14 cellular contexts compared by ENCODE assay signal in genomic region chr2:127035212-127035611, GRCh38.
A peak's percentile ranks its signal among the peaks of the same experiment; 100 is the strongest.
DNase-seq lines count a peak whose midpoint lies in the region; ATAC-seq, FAIRE-seq and TF ChIP-seq lines count a peak whose summit lies in the region.
"Had no signal": no experiment of that assay in that cellular context is flagged by ENCODE, and none has a peak within 500 bp of the region (broad histone marks: within the 10 kb centered on the region; RNA-seq: fewer than 3 reads in every experiment).

No MANE protein-coding gene starts in this region.

- H3K27me3 Mint-ChIP-seq in GM23338 (ENCODE audit: insufficient read depth, low read depth, poor library complexity) (peaks cover 8% of the 10 kb centered on the region), T-helper 17 cell (peaks cover 16% of the 10 kb centered on the region)
- H3K27me3 Mint-ChIP-seq: stimulated activated memory B cell treated with anti-CD40 and anti-IgM and Interleukin-4, amounts not matched to agents 10 μg/mL and 1 μg/mL and 100 μg/mL, for 72 hours had no signal

- H3K27me3 ChIP-seq in GM23338 (ENCODE audit: insufficient read depth) (no peaks in the 10 kb centered on the region), HepG2 (ENCODE audit: control insufficient read depth in 1 of 2, insufficient read depth in 2 of 2, low read length in 2 of 2) (no peaks in the 10 kb centered on the region; a peak in 1 of 5 replicates), ascending aorta (no peaks in the 10 kb centered on the region)

- H3K9me3 ChIP-seq in HepG2 (ENCODE audit: low read length) (no peaks in the 10 kb centered on the region), T-helper 17 cell (ENCODE audit: control insufficient read depth, low read length, poor library complexity, severe bottlenecking) (no peaks in the 10 kb centered on the region), ascending aorta (no peaks in the 10 kb centered on the region)

- H3K79me2 ChIP-seq in GM23338 (replicated peaks; ENCODE audit: insufficient read depth) (no peaks in the 10 kb centered on the region), HepG2 (ENCODE audit: insufficient read depth, low read length) (no peaks in the 10 kb centered on the region)

- H3K36me3 ChIP-seq in GM23338 (ENCODE audit: insufficient read depth) (no peaks in the 10 kb centered on the region), HepG2 (replicated peaks in 1 of 2; ENCODE audit: control insufficient read depth in 1 of 2, insufficient read depth in 2 of 2, low read length in 2 of 2) (no peaks in the 10 kb centered on the region), ascending aorta (no peaks in the 10 kb centered on the region)

- H3K27ac ChIP-seq in GM23338 (ENCODE audit: low read depth), result no peak overlapping the region
- no peak overlapping the region for H3K27ac ChIP-seq in HepG2 (ENCODE audit: extremely low read length, insufficient read depth, low read length)
- no peak overlapping the region for H3K27ac ChIP-seq in ascending aorta

- POLR2A ChIA-PET in HepG2 (lab: Yijun Ruan, JAX), result interaction anchor here (0.7 kb wide), 1 partner anchor 39 kb away, joined by 4 read pairs; no protein-coding TSS in a partner anchor

- no peaks in the 10 kb centered on the region for H3K4me1 Mint-ChIP-seq in GM23338
- peaks cover 8% of the 10 kb centered on the region for H3K4me1 Mint-ChIP-seq in T-helper 17 cell

- H3K9me2 ChIP-seq in GM23338 (ENCODE audit: insufficient read depth), result no peaks in the 10 kb centered on the region

- H3F3A ChIP-seq in GM23338 (replicated peaks; ENCODE audit: low read depth), result no peaks in the 10 kb centered on the region

- TF ChIP-seq EP300 in HepG2 (IDR thresholded peaks at IDR 0.05; ENCODE audit: low read depth in 2 of 2, low read length in 2 of 2), result no peak
- TF ChIP-seq EP300 in HepG2 (CRISPR knock-in tag; IDR thresholded peaks at IDR 0.05; ENCODE audit: borderline replicate concordance), result no peak

- H2AFZ ChIP-seq in GM23338, result no peak overlapping the region
- no peak overlapping the region for H2AFZ ChIP-seq in HepG2 (ENCODE audit: low read length)

- no peaks in the 10 kb centered on the region for H4K20me1 ChIP-seq in GM23338 (replicated peaks; ENCODE audit: insufficient read depth)
- H4K20me1 ChIP-seq in HepG2 (ENCODE audit: insufficient read depth, low read length), result no peaks in the 10 kb centered on the region

- ATAC-seq in GM18873 (IDR thresholded peaks at IDR 0.05; ENCODE audit: low FRiP score, unreplicated experiment), result peak; percentile 75
- ATAC-seq in GM23338, result peak; percentile 81
- ATAC-seq in HG03354 (IDR thresholded peaks at IDR 0.05; ENCODE audit: poor library complexity, severe bottlenecking, unreplicated experiment), result peak; percentile 86
- ATAC-seq in HepG2, result peak; percentile 99
- no peak for ATAC-seq in T-helper 17 cell
- ATAC-seq: SK-N-SH treated with all-trans-retinoic acid at 6 μM for 48 hours; stimulated activated memory B cell treated with anti-CD40 and anti-IgM and Interleukin-4, amounts not matched to agents 10 μg/mL and 1 μg/mL and 100 μg/mL, for 72 hours had no signal

- TF ChIP-seq RAD21 in HepG2 (CRISPR knock-in tag; IDR thresholded peaks at IDR 0.05), result no peak

- no TSS peak for BruUV-seq in HepG2 (replicated peaks; lab: Mats Ljungman, UMichigan)

- no peak overlapping the region for H3K9ac ChIP-seq in HepG2 (ENCODE audit: insufficient read depth, low read depth, low read length)

- WGBS in HepG2 (ENCODE audit: low lambda C conversion rate), result 3% methylated on average over 10 of the region's 10 CpGs

- intact Hi-C loops in HepG2 (cut with micrococcal nuclease; ENCODE audit: unreplicated experiment) (no loop called here), ascending aorta (cut with DNase I) (no loop called here)

- no peak overlapping the region for H3K27ac Mint-ChIP-seq in GM23338
- H3K27ac Mint-ChIP-seq in T-helper 17 cell, result no peak overlapping the region
- H3K27ac Mint-ChIP-seq: CD4-positive, alpha-beta T cell; stimulated activated memory B cell treated with anti-CD40 and anti-IgM and Interleukin-4, amounts not matched to agents 10 μg/mL and 1 μg/mL and 100 μg/mL, for 72 hours had no signal

- no peak overlapping the region for H3K4me2 ChIP-seq in GM23338
- H3K4me2 ChIP-seq in HepG2 (ENCODE audit: low read depth, low read length), result peak overlapping the region; percentile 36; the same call in 1 of the 2 replicates

- 0 out of 3 replicates have a peak, but pooled peaks cover 3% of the 10 kb centered on the region for H3K9me3 Mint-ChIP-seq in GM23338
- H3K9me3 Mint-ChIP-seq: CD4-positive, alpha-beta T cell; stimulated activated memory B cell treated with anti-CD40 and anti-IgM and Interleukin-4, amounts not matched to agents 10 μg/mL and 1 μg/mL and 100 μg/mL, for 72 hours had no signal

- DNase-seq in GM23338 (ENCODE audit: low spot score), result peak; percentile 31
- peak; percentile 21 for DNase-seq in HepG2 (ENCODE audit: low spot score)
- no peak for DNase-seq in T-helper 17 cell
- DNase-seq in ascending aorta (ENCODE audit: low spot score in 2 of 2), result no peak
- DNase-seq in DMS53 treated with DMSO at 0.1 percent for 48 hours (lab: John Stamatoyannopoulos, UW; ENCODE audit: unreplicated experiment), result no peak
- no peak for DNase-seq in NCI-H1417 treated with DMSO at 0.1 percent for 48 hours (lab: John Stamatoyannopoulos, UW)
- DNase-seq: activated effector memory CD4-positive, alpha-beta T cell treated with anti-CD3 and anti-CD28 coated beads, Interleukin-2, amount 50 U/mL, for 16 hours; CD4-positive, alpha-beta T cell; GOT3; mesendoderm had no signal

- no peak overlapping the region for H3K4me3 ChIP-seq in GM23338
- H3K4me3 ChIP-seq in HepG2 (replicated peaks in 1 of 3; ENCODE audit: insufficient read depth in 1 of 3, low read depth in 2 of 3, low read length in 3 of 3), result no peak overlapping the region
- no peak overlapping the region for H3K4me3 ChIP-seq in ascending aorta

- CTCF ChIA-PET in HepG2 (lab: Yijun Ruan, JAX; ENCODE audit: low intra/inter-chr PET ratio, low total read pairs), result no interaction called here

- in situ Hi-C loops in HepG2 (cut with HindIII; ENCODE audit: extremely low pct_ligation_motif_present, low pct_unique_long_range_greater_than_20kb), result no loop called here

- TF ChIP-seq CTCF in GM23338 (conservative IDR thresholded peaks at IDR 0.05; ENCODE audit: low read depth in 2 of 2), result peak in 1 of 2 experiments; percentile 10; a peak in 1 of 4 replicates
- TF ChIP-seq CTCF in HepG2 (CRISPR knock-in tag; IDR thresholded peaks at IDR 0.05), result peak; percentile 44
- TF ChIP-seq CTCF in ascending aorta (IDR thresholded peaks at IDR 0.05), result no peak

- H3K4me3 Mint-ChIP-seq in GM23338 (no peak overlapping the region), T-helper 17 cell (no peak overlapping the region)
- H3K4me3 Mint-ChIP-seq: CD4-positive, alpha-beta T cell; stimulated activated memory B cell treated with anti-CD40 and anti-IgM and Interleukin-4, amounts not matched to agents 10 μg/mL and 1 μg/mL and 100 μg/mL, for 72 hours had no signal

- no peak for TF ChIP-seq POLR2A in HepG2 (IDR thresholded peaks at IDR 0.05; ENCODE audit: insufficient read depth in 1 of 2, low read depth in 2 of 2, low read length in 2 of 2)

- H3K4me1 ChIP-seq in GM23338 (ENCODE audit: insufficient read depth), result no peaks in the 10 kb centered on the region
- peaks cover 21% of the 10 kb centered on the region for H3K4me1 ChIP-seq in HepG2 (ENCODE audit: insufficient read depth, low read length)
- H3K4me1 ChIP-seq in ascending aorta, result no peaks in the 10 kb centered on the region

- H3K36me3 Mint-ChIP-seq in GM23338 (ENCODE audit: low read depth) (no peaks in the 10 kb centered on the region), T-helper 17 cell (ENCODE audit: low read depth) (no peaks in the 10 kb centered on the region)
- H3K36me3 Mint-ChIP-seq: stimulated activated memory B cell treated with anti-CD40 and anti-IgM and Interleukin-4, amounts not matched to agents 10 μg/mL and 1 μg/mL and 100 μg/mL, for 72 hours had no signal

- peak; percentile 69 for FAIRE-seq in HepG2 (lab: Jason Lieb, UNC)

TF ChIP-seq in GM23338, 12 proteins besides CTCF, POLR2A, EP300 and RAD21 (continues in another document):
- TF ChIP-seq EZH2 (IDR thresholded peaks at IDR 0.05; ENCODE audit: low read depth, unreplicated experiment), result no peak

TF ChIP-seq in HepG2, 621 proteins besides CTCF, POLR2A, EP300 and RAD21:
- 0 out of 2 replicates have a peak, but pooled peaks have one; percentile 27 for TF ChIP-seq MIER2 (CRISPR knock-in tag; IDR thresholded peaks at IDR 0.05)
- TF ChIP-seq FOXA1 (IDR thresholded peaks at IDR 0.05), result no peak
- peak; percentile 23; the same call in 1 of the 2 replicates for TF ChIP-seq FOXA1 (CRISPR knock-in tag; IDR thresholded peaks at IDR 0.05)
- TF ChIP-seq SALL1 (CRISPR knock-in tag; IDR thresholded peaks at IDR 0.05), result peak; percentile 33
- no peak for TF ChIP-seq BRCA1 (CRISPR knock-in tag; IDR thresholded peaks at IDR 0.05)
- TF ChIP-seq TEAD3 (CRISPR knock-in tag; optimal IDR thresholded peaks at IDR 0.05; ENCODE audit: borderline replicate concordance), result peak; percentile 22
- peak; percentile 71 for TF ChIP-seq XRCC5 (optimal IDR thresholded peaks at IDR 0.05; ENCODE audit: low read length)

Comparison
In these comparisons a context has a peak if more than half of its experiments do, and no peak if none do; other contexts are left out.
1. DNase-seq: peak in GM23338 (single experiment) and HepG2 (single experiment); none in T-helper 17 cell (0 of 3), ascending aorta (0 of 2), DMS53 treated with DMSO at 0.1 percent for 48 hours (single experiment) and NCI-H1417 treated with DMSO at 0.1 percent for 48 hours (single experiment).